19 cellular contexts compared by ENCODE assay signal in the genomic region with DNA sequence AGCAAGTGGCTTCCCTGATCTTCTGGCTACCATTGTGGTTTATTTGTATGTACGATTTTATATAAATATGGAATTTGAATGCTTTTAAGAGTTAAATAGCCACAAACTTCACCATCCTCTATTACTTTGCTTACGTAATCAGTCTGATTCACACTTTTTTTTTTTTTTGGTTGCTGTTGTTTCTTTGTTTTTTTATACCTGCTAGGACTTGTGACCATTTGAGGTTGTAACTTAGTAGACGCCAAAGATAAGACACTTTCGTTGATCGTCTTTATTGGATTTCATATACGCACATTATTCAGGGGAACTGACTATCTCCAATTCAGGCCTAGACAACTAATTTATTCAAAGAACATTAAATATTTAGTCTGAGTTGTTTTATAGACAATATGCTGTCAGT.
A peak's percentile ranks its signal among the peaks of the same experiment; 100 is the strongest.
DNase-seq lines count a peak whose midpoint lies in the region; ATAC-seq, FAIRE-seq and TF ChIP-seq lines count a peak whose summit lies in the region.
"Had no signal": no experiment of that assay in that cellular context is flagged by ENCODE, and none has a peak within 500 bp of the region (broad histone marks: within the 10 kb centered on the region; RNA-seq: fewer than 3 reads in every experiment).

No MANE protein-coding gene starts in this region.

- H3K9me3 ChIP-seq in mammary epithelial cell (replicated peaks; ENCODE audit: insufficient read depth, low read length) = no peaks in the 10 kb centered on the region
- H3K9me3 ChIP-seq in prostate gland = no peaks in the 10 kb centered on the region
- H3K9me3 ChIP-seq: Caco-2 had no signal

- FAIRE-seq in HTR-8/SVneo (lab: Jason Lieb, UNC) = peak; percentile 23
- FAIRE-seq: GM12878, H1 had no signal

- dilution Hi-C loops in mammary epithelial cell (cut with HindIII; ENCODE audit: low sequenced_read_pairs) = no loop called here

- in situ Hi-C loops in mammary epithelial cell (cut with MboI; ENCODE audit: low sequenced_read_pairs in 2 of 2) = no loop called here

- no peak for TF ChIP-seq CTCF in mammary epithelial cell (conservative IDR thresholded peaks at IDR 0.05 in 1 of 2, IDR thresholded peaks at IDR 0.05 in 1 of 2; ENCODE audit: extremely low read depth in 1 of 2, insufficient read depth in 1 of 2, low read depth in 1 of 2, low read length in 2 of 2)
- no peak for TF ChIP-seq CTCF in prostate gland (IDR thresholded peaks at IDR 0.05)

- ATAC-seq in GM19324 (IDR thresholded peaks at IDR 0.05; ENCODE audit: low FRiP score, unreplicated experiment) = no peak
- ATAC-seq: GM12878 had no signal

- H3K36me3 ChIP-seq in mammary epithelial cell (ENCODE audit: insufficient read depth, low read length) (no peaks in the 10 kb centered on the region), prostate gland (no peaks in the 10 kb centered on the region)

- DNase-seq in HTR-8/SVneo (ENCODE audit: insufficient read length, low spot score) = no peak
- DNase-seq in NCI-H146 (lab: John Stamatoyannopoulos, UW) = peak; percentile 38
- peak; percentile 53 for DNase-seq in mammary epithelial cell
- DNase-seq in epithelial cell of prostate (ENCODE audit: low read depth, low spot score) = peak; percentile 3
- no peak for DNase-seq in DMS53 treated with DMSO at 0.1 percent for 48 hours (lab: John Stamatoyannopoulos, UW; ENCODE audit: unreplicated experiment)
- no peak for DNase-seq in prostate gland (ENCODE audit: low spot score)
- DNase-seq: C1 segment of cervical spinal cord; Caco-2; CD4-positive, alpha-beta memory T cell; DMS153; DMS79; EL; GDM1; GM23248; H7; HCEC 1CT had no signal

- no peaks in the 10 kb centered on the region for H3K4me1 ChIP-seq in mammary epithelial cell (ENCODE audit: insufficient read depth, low read length)
- H3K4me1 ChIP-seq in prostate gland (replicated peaks) = no peaks in the 10 kb centered on the region
- H3K4me1 ChIP-seq: Caco-2 had no signal

- WGBS in mammary epithelial cell (ENCODE audit: low coverage, missing lambda C conversion rate) = 62% methylated on average over 6 of the region's 6 CpGs
- 58% methylated on average over 6 of the region's 6 CpGs for WGBS in prostate gland

- no peaks in the 10 kb centered on the region for H3K79me2 ChIP-seq in mammary epithelial cell (ENCODE audit: insufficient read depth, low read length)

- no peak overlapping the region for H3K9ac ChIP-seq in mammary epithelial cell (ENCODE audit: insufficient read depth, low read length)
- H3K9ac ChIP-seq: GM23248 had no signal

- H3K27me3 ChIP-seq in mammary epithelial cell (ENCODE audit: insufficient read depth, low read length) (no peaks in the 10 kb centered on the region), prostate gland (replicated peaks; ENCODE audit: insufficient read depth) (no peaks in the 10 kb centered on the region)

- no peak for TF ChIP-seq POLR2A in prostate gland (IDR thresholded peaks at IDR 0.05)

- H2AFZ ChIP-seq in mammary epithelial cell (ENCODE audit: low read depth, low read length) = no peak overlapping the region
- H2AFZ ChIP-seq: GM23248 had no signal

- H3K4me3 ChIP-seq in mammary epithelial cell (replicated peaks in 1 of 3; ENCODE audit: insufficient read depth in 1 of 3, low read depth in 2 of 3, low read length in 3 of 3) = no peak overlapping the region
- H3K4me3 ChIP-seq in prostate gland = no peak overlapping the region
- H3K4me3 ChIP-seq: GM12878, GM23248 had no signal

- no peaks in the 10 kb centered on the region for H4K20me1 ChIP-seq in mammary epithelial cell (ENCODE audit: insufficient read depth, low read length)

- no peak overlapping the region for H3K27ac ChIP-seq in mammary epithelial cell (ENCODE audit: insufficient read depth, low read depth, low read length)
- no peak overlapping the region for H3K27ac ChIP-seq in epithelial cell of prostate
- no peak overlapping the region for H3K27ac ChIP-seq in prostate gland
- H3K27ac ChIP-seq: GM23248 had no signal

- intact Hi-C loops in mammary epithelial cell (cut with micrococcal nuclease) = no loop called here
- intact Hi-C loops in prostate gland (cut with DNase I) = no loop called here

- CTCF ChIA-PET in mammary epithelial cell (lab: Charles Lee; ENCODE audit: low non-redundant PET) = no interaction called here

- H3K4me2 ChIP-seq in mammary epithelial cell (ENCODE audit: insufficient read depth, low read depth, low read length) = no peak overlapping the region

- no TSS peak for BruUV-seq in mammary epithelial cell (replicated peaks; lab: Mats Ljungman, UMichigan)

Comparison
In these comparisons a context has a peak if more than half of its experiments do, and no peak if none do; other contexts are left out.
1. DNase-seq: peak in NCI-H146 (single experiment), mammary epithelial cell (single experiment) and epithelial cell of prostate (single experiment); none in HTR-8/SVneo (single experiment), DMS53 treated with DMSO at 0.1 percent for 48 hours (single experiment) and prostate gland (single experiment).